In genomic region chr1:53155534-53155933, GRCh38 we compare ENCODE assay signal across 18 cellular contexts. TPM values are rescaled to one million over a fixed set of nuclear protein-coding genes. Genes with fewer than 3 reads are reported as not detected.
DNase-seq lines count a peak whose midpoint lies in the region; TF ChIP-seq lines count a peak whose summit lies in the region.
"Had no signal": no experiment of that assay in that cellular context is flagged by ENCODE, and none has a peak within 500 bp of the region (broad histone marks: within the 10 kb centered on the region; RNA-seq: fewer than 3 reads in every experiment).

No MANE protein-coding gene starts in this region.

- H3K36me3 Mint-ChIP-seq in MCF 10A (ENCODE audit: insufficient read depth, unreplicated experiment), result no peaks in the 10 kb centered on the region
- H3K36me3 Mint-ChIP-seq: CD8-positive, alpha-beta T cell had no signal

- H3K4me3 ChIP-seq in spleen, result no peak overlapping the region
- H3K4me3 ChIP-seq: BLaER1, GM12878 had no signal

- no peaks in the 10 kb centered on the region for H3K4me1 ChIP-seq in spleen
- H3K4me1 ChIP-seq: BLaER1 had no signal

- POLR2A ChIA-PET in MCF 10A (lab: Yijun Ruan, JAX), result interaction anchor here (0.7 kb wide), 1 partner anchor 41 kb away, joined by 3 read pairs; the partner anchor contains the start of gene CPT2

- no peaks in the 10 kb centered on the region for H3K9me3 Mint-ChIP-seq in MCF 10A (ENCODE audit: unreplicated experiment)
- H3K9me3 Mint-ChIP-seq: CD8-positive, alpha-beta T cell had no signal

- DNase-seq in NCI-H510A treated with DMSO at 0.1 percent for 48 hours (lab: John Stamatoyannopoulos, UW), result peak; percentile 34
- no peak for DNase-seq in NCI-H510A (lab: John Stamatoyannopoulos, UW)
- DNase-seq in NCI-H2227 (lab: John Stamatoyannopoulos, UW; ENCODE audit: unreplicated experiment), result peak; percentile 74
- peak; percentile 12 for DNase-seq in ecto neural progenitor cell (ENCODE audit: low spot score)
- DNase-seq in spleen, result peak; percentile 5
- DNase-seq in MCF 10A (ENCODE audit: unreplicated experiment), result no peak
- no peak for DNase-seq in DMS53 (lab: John Stamatoyannopoulos, UW)
- no peak for DNase-seq in inferior parietal cortex (ENCODE audit: extremely low spot score)
- DNase-seq: CD8-positive, alpha-beta T cell; GDM1; HCEC 1CT; KBM-7; NCI-H1048; NCI-H187 treated with DMSO at 0.1 percent for 48 hours; NCI-H226 had no signal

- H3K27me3 ChIP-seq in spleen (replicated peaks in 1 of 7), result peaks cover 0 to 11% (median 0%) of the 10 kb centered on the region in 7 donors
- H3K27me3 ChIP-seq: BLaER1 had no signal

- no peaks in the 10 kb centered on the region for H3K9me3 ChIP-seq in spleen
- H3K9me3 ChIP-seq: BLaER1 had no signal

- intact Hi-C loops in spleen (cut with DNase I; ENCODE audit: low total_unique reads), result no loop called here
- intact Hi-C loops in MCF 10A (cut with micrococcal nuclease), result no loop called here

- H3K27ac Mint-ChIP-seq in MCF 10A (ENCODE audit: low read depth, unreplicated experiment), result no peak overlapping the region
- H3K27ac Mint-ChIP-seq: CD8-positive, alpha-beta T cell had no signal

- TF ChIP-seq POLR2A in spleen (IDR thresholded peaks at IDR 0.05), result no peak

- no peaks in the 10 kb centered on the region for H3K36me3 ChIP-seq in spleen
- H3K36me3 ChIP-seq: BLaER1 had no signal

- no peak for TF ChIP-seq CTCF in spleen (IDR thresholded peaks at IDR 0.05 in 8 of 11, conservative IDR thresholded peaks at IDR 0.05 in 3 of 11)
- TF ChIP-seq CTCF in MCF 10A (IDR thresholded peaks at IDR 0.05; ENCODE audit: unreplicated experiment), result no peak

- no peak overlapping the region for H3K4me3 Mint-ChIP-seq in MCF 10A (ENCODE audit: unreplicated experiment)
- H3K4me3 Mint-ChIP-seq: CD8-positive, alpha-beta T cell had no signal

- H3K4me1 Mint-ChIP-seq in MCF 10A (ENCODE audit: insufficient read depth, unreplicated experiment), result no peaks in the 10 kb centered on the region

- no peaks in the 10 kb centered on the region for H3K27me3 Mint-ChIP-seq in MCF 10A (ENCODE audit: insufficient read depth, unreplicated experiment)

- no peak overlapping the region for H3K27ac ChIP-seq in spleen
- H3K27ac ChIP-seq: BLaER1 had no signal

- WGBS in spleen, 5 donors, result 77 to 95% (median 81%) methylated on average over 1 of the region's 1 CpG

- no TSS peak for BruUV-seq in MCF 10A (replicated peaks; lab: Mats Ljungman, UMichigan)

- CTCF ChIA-PET in MCF 10A (lab: Yijun Ruan, JAX), result interaction anchor here (1.2 kb wide), 1 partner anchor 31 kb away, joined by 3 read pairs; no protein-coding TSS in a partner anchor

RNA-seq across cellular contexts. Expression of gene SLC1A7, which starts 13.1 kb away (rescaled TPM):
- total RNA-seq in spleen (under 1 TPM in 1 of 7 donors, not detected in 6; 0.10 TPM), MCF 10A (2022) (not detected in 2 replicates)
- under 1 TPM; 0.02 to 0.19 (median 0.07) TPM for polyA plus RNA-seq in spleen
- total RNA-seq: CD8-positive, alpha-beta T cell; GM12878; SK-MEL-5 had no signal
- polyA plus RNA-seq: GM12878 had no signal

RNA-seq across cellular contexts. Expression of gene CPT2, which starts 41.1 kb away (rescaled TPM):
- 10 to 100 TPM; 14.1 to 30.9 (median 20.9) TPM for total RNA-seq in spleen
- polyA plus RNA-seq in spleen, result 10 to 100 TPM in 1 of 3 donors, 1 to 10 TPM in 2; 7.1 to 11.3 (median 8.1) TPM
- total RNA-seq in MCF 10A (2022), result 17.3 and 19.6 TPM in 2 replicates

Comparison
In these comparisons a context has a peak if more than half of its experiments do, and no peak if none do; other contexts are left out.
1. DNase-seq: peak in NCI-H510A treated with DMSO at 0.1 percent for 48 hours (single experiment), NCI-H2227 (single experiment), ecto neural progenitor cell (single experiment) and spleen (single experiment); none in NCI-H510A (single experiment), MCF 10A (single experiment), DMS53 (single experiment) and inferior parietal cortex (single experiment).